1 cellular context compared by ENCODE assay signal in the genomic region with DNA sequence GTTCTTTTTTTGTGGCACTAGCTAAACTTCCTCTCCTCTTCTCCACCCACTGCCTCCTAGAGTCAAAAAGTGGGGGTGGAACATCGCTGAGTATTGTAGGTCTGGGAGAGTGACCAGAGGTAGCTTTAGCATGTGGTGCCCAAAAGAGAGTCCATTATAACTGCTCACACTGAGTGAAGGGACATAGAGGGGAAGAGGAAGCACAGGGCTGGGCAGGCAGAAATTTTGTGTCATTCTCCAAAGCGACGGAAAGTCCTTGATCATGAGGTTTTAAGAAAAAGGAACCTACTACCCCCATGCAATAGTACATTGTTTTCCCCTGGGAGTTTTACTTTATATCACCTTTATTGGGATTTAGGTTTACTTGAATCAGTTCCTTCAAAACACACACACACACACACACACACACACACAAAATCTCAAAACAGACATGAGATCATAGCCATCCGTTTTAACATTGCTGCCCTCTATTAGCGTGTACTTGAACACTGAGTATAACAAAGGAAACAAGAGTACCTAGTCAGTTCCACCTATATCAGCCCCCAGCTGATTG.
TF ChIP-seq lines count a peak whose summit lies in the region.

No MANE protein-coding gene starts in this region.

TF ChIP-seq in K562, 482 proteins besides CTCF, POLR2A, EP300 and RAD21:
- TF ChIP-seq ASH1L (IDR thresholded peaks at IDR 0.05; ENCODE audit: borderline replicate concordance, low read depth, partially characterized antibody) (no peak), TEAD1 (CRISPR knock-in tag; IDR thresholded peaks at IDR 0.05) (no peak), EGR1 (conservative IDR thresholded peaks at IDR 0.05) (peak; percentile 78), SAP30 (IDR thresholded peaks at IDR 0.05; ENCODE audit: borderline replicate concordance, insufficient read depth, low read depth, low read length, poor library complexity, severe bottlenecking) (no peak), CBX3 (IDR thresholded peaks at IDR 0.05; ENCODE audit: borderline replicate concordance in 1 of 2, low read length in 2 of 2) (peak in 1 of 2 experiments; percentile 56; a peak in 1 of 3 replicates), MAFK (IDR thresholded peaks at IDR 0.05; ENCODE audit: low read length) (no peak), TRIM24 (IDR thresholded peaks at IDR 0.05) (no peak), ZFP1 (CRISPR knock-in tag; IDR thresholded peaks at IDR 0.05) (peak; percentile 72; the same call in 1 of the 2 replicates), ELF1 (tag; IDR thresholded peaks at IDR 0.05) (no peak), WHSC1 (IDR thresholded peaks at IDR 0.05; ENCODE audit: low read length) (no peak), TBL1XR1 (IDR thresholded peaks at IDR 0.05; ENCODE audit: low read length in 2 of 2) (no peak), DMBX1 (CRISPR knock-in tag; IDR thresholded peaks at IDR 0.05; ENCODE audit: borderline replicate concordance) (peak; percentile 31; the same call in 1 of the 2 replicates), MYBL2 (IDR thresholded peaks at IDR 0.05; ENCODE audit: low read depth) (no peak), MYBL2 (CRISPR knock-in tag; IDR thresholded peaks at IDR 0.05; ENCODE audit: borderline replicate concordance) (no peak)
- TF ChIP-seq, protein P1, sequence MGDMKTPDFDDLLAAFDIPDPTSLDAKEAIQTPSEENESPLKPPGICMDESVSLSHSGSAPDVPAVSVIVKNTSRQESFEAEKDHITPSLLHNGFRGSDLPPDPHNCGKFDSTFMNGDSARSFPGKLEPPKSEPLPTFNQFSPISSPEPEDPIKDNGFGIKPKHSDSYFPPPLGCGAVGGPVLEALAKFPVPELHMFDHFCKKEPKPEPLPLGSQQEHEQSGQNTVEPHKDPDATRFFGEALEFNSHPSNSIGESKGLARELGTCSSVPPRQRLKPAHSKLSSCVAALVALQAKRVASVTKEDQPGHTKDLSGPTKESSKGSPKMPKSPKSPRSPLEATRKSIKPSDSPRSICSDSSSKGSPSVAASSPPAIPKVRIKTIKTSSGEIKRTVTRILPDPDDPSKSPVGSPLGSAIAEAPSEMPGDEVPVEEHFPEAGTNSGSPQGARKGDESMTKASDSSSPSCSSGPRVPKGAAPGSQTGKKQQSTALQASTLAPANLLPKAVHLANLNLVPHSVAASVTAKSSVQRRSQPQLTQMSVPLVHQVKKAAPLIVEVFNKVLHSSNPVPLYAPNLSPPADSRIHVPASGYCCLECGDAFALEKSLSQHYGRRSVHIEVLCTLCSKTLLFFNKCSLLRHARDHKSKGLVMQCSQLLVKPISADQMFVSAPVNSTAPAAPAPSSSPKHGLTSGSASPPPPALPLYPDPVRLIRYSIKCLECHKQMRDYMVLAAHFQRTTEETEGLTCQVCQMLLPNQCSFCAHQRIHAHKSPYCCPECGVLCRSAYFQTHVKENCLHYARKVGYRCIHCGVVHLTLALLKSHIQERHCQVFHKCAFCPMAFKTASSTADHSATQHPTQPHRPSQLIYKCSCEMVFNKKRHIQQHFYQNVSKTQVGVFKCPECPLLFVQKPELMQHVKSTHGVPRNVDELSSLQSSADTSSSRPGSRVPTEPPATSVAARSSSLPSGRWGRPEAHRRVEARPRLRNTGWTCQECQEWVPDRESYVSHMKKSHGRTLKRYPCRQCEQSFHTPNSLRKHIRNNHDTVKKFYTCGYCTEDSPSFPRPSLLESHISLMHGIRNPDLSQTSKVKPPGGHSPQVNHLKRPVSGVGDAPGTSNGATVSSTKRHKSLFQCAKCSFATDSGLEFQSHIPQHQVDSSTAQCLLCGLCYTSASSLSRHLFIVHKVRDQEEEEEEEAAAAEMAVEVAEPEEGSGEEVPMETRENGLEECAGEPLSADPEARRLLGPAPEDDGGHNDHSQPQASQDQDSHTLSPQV (IDR thresholded peaks at IDR 0.05) = peak; percentile 38; the same call in 1 of the 2 replicates
- TF ChIP-seq, protein P2, sequence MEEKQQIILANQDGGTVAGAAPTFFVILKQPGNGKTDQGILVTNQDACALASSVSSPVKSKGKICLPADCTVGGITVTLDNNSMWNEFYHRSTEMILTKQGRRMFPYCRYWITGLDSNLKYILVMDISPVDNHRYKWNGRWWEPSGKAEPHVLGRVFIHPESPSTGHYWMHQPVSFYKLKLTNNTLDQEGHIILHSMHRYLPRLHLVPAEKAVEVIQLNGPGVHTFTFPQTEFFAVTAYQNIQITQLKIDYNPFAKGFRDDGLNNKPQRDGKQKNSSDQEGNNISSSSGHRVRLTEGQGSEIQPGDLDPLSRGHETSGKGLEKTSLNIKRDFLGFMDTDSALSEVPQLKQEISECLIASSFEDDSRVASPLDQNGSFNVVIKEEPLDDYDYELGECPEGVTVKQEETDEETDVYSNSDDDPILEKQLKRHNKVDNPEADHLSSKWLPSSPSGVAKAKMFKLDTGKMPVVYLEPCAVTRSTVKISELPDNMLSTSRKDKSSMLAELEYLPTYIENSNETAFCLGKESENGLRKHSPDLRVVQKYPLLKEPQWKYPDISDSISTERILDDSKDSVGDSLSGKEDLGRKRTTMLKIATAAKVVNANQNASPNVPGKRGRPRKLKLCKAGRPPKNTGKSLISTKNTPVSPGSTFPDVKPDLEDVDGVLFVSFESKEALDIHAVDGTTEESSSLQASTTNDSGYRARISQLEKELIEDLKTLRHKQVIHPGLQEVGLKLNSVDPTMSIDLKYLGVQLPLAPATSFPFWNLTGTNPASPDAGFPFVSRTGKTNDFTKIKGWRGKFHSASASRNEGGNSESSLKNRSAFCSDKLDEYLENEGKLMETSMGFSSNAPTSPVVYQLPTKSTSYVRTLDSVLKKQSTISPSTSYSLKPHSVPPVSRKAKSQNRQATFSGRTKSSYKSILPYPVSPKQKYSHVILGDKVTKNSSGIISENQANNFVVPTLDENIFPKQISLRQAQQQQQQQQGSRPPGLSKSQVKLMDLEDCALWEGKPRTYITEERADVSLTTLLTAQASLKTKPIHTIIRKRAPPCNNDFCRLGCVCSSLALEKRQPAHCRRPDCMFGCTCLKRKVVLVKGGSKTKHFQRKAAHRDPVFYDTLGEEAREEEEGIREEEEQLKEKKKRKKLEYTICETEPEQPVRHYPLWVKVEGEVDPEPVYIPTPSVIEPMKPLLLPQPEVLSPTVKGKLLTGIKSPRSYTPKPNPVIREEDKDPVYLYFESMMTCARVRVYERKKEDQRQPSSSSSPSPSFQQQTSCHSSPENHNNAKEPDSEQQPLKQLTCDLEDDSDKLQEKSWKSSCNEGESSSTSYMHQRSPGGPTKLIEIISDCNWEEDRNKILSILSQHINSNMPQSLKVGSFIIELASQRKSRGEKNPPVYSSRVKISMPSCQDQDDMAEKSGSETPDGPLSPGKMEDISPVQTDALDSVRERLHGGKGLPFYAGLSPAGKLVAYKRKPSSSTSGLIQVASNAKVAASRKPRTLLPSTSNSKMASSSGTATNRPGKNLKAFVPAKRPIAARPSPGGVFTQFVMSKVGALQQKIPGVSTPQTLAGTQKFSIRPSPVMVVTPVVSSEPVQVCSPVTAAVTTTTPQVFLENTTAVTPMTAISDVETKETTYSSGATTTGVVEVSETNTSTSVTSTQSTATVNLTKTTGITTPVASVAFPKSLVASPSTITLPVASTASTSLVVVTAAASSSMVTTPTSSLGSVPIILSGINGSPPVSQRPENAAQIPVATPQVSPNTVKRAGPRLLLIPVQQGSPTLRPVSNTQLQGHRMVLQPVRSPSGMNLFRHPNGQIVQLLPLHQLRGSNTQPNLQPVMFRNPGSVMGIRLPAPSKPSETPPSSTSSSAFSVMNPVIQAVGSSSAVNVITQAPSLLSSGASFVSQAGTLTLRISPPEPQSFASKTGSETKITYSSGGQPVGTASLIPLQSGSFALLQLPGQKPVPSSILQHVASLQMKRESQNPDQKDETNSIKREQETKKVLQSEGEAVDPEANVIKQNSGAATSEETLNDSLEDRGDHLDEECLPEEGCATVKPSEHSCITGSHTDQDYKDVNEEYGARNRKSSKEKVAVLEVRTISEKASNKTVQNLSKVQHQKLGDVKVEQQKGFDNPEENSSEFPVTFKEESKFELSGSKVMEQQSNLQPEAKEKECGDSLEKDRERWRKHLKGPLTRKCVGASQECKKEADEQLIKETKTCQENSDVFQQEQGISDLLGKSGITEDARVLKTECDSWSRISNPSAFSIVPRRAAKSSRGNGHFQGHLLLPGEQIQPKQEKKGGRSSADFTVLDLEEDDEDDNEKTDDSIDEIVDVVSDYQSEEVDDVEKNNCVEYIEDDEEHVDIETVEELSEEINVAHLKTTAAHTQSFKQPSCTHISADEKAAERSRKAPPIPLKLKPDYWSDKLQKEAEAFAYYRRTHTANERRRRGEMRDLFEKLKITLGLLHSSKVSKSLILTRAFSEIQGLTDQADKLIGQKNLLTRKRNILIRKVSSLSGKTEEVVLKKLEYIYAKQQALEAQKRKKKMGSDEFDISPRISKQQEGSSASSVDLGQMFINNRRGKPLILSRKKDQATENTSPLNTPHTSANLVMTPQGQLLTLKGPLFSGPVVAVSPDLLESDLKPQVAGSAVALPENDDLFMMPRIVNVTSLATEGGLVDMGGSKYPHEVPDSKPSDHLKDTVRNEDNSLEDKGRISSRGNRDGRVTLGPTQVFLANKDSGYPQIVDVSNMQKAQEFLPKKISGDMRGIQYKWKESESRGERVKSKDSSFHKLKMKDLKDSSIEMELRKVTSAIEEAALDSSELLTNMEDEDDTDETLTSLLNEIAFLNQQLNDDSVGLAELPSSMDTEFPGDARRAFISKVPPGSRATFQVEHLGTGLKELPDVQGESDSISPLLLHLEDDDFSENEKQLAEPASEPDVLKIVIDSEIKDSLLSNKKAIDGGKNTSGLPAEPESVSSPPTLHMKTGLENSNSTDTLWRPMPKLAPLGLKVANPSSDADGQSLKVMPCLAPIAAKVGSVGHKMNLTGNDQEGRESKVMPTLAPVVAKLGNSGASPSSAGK (IDR thresholded peaks at IDR 0.05) = 0 out of 2 replicates have a peak, but pooled peaks have one; percentile 18
